Comparison of ENCODE assay signal across 14 cellular contexts in genomic region chr4:38610844-38611550, GRCh38. TPM values are rescaled to one million over a fixed set of nuclear protein-coding genes. Genes with fewer than 3 reads are reported as not detected.
DNase-seq lines count a peak whose midpoint lies in the region; ATAC-seq, FAIRE-seq and TF ChIP-seq lines count a peak whose summit lies in the region.
"Had no signal": no experiment of that assay in that cellular context is flagged by ENCODE, and none has a peak within 500 bp of the region (broad histone marks: within the 10 kb centered on the region; RNA-seq: fewer than 3 reads in every experiment).

No MANE protein-coding gene starts in this region.

- POLR2A ChIA-PET in CD4-positive, alpha-beta T cell (lab: Charles Lee) = interaction anchor here (1.0 kb wide), 1 partner anchor 54 kb away, joined by 3 read pairs; no protein-coding TSS in a partner anchor

- H3K27me3 Mint-ChIP-seq in CD4-positive, alpha-beta T cell = no peaks in the 10 kb centered on the region
- H3K27me3 Mint-ChIP-seq: activated CD4-positive, alpha-beta memory T cell treated with anti-CD3 and anti-CD28 coated beads, Interleukin-2, amount 10 ng/mL, durations not matched to agents 7 days and 5 days had no signal

- H3K36me3 ChIP-seq in hepatocyte (replicated peaks; ENCODE audit: insufficient read depth, low read depth) (no peaks in the 10 kb centered on the region), pancreas (no peaks in the 10 kb centered on the region)
- H3K36me3 ChIP-seq: BE2C had no signal

- peak overlapping the region; percentile 56 for H3K27ac Mint-ChIP-seq in CD4-positive, alpha-beta T cell
- H3K27ac Mint-ChIP-seq: activated CD4-positive, alpha-beta memory T cell treated with anti-CD3 and anti-CD28 coated beads, Interleukin-2, amount 10 ng/mL, durations not matched to agents 7 days and 5 days; activated naive CD4-positive, alpha-beta T cell treated with anti-CD3 and anti-CD28 coated beads, Interleukin-2, amount 10 ng/mL, durations not matched to agents 7 days and 5 days had no signal

- no peaks in the 10 kb centered on the region for H3K27me3 ChIP-seq in CD4-positive, alpha-beta T cell (ENCODE audit: control insufficient read depth, insufficient read depth, low read length)
- H3K27me3 ChIP-seq in hepatocyte (no peaks in the 10 kb centered on the region), pancreas (no peaks in the 10 kb centered on the region)
- H3K27me3 ChIP-seq: BE2C had no signal

- no peak overlapping the region for H3K4me3 ChIP-seq in hepatocyte
- peak overlapping the region in 1 of 4 donors; percentile 28 for H3K4me3 ChIP-seq in pancreas

- H3K9me3 Mint-ChIP-seq in CD4-positive, alpha-beta T cell = no peaks in the 10 kb centered on the region
- H3K9me3 Mint-ChIP-seq: activated CD4-positive, alpha-beta memory T cell treated with anti-CD3 and anti-CD28 coated beads, Interleukin-2, amount 10 ng/mL, durations not matched to agents 7 days and 5 days had no signal

- WGBS in hepatocyte (ENCODE audit: low lambda C conversion rate, missing lambda C conversion rate) = 59% methylated on average over 11 of the region's 11 CpGs
- WGBS in pancreas, 2 donors = 10 to 13% methylated on average over 11 of the region's 11 CpGs

- peaks cover 63% of the 10 kb centered on the region for H3K4me1 Mint-ChIP-seq in CD4-positive, alpha-beta T cell (ENCODE audit: low read depth)

- peak overlapping the region; percentile 4 for H3K4me3 Mint-ChIP-seq in CD4-positive, alpha-beta T cell
- H3K4me3 Mint-ChIP-seq: activated CD4-positive, alpha-beta memory T cell treated with anti-CD3 and anti-CD28 coated beads, Interleukin-2, amount 10 ng/mL, durations not matched to agents 7 days and 5 days; activated naive CD4-positive, alpha-beta T cell treated with anti-CD3 and anti-CD28 coated beads, Interleukin-2, amount 10 ng/mL, durations not matched to agents 7 days and 5 days had no signal

- no peak for TF ChIP-seq CTCF in CD4-positive, alpha-beta T cell (IDR thresholded peaks at IDR 0.05)
- TF ChIP-seq CTCF in hepatocyte (IDR thresholded peaks at IDR 0.05; ENCODE audit: poor library complexity) = no peak
- no peak for TF ChIP-seq CTCF in pancreas (IDR thresholded peaks at IDR 0.05)

- intact Hi-C loops in CD4-positive, alpha-beta T cell (cut with DNase I, micrococcal nuclease) = no loop called here
- intact Hi-C loops in pancreas (cut with DNase I) = no loop called here

- H3K9me3 ChIP-seq in CD4-positive, alpha-beta T cell (ENCODE audit: control insufficient read depth, low read length) = no peaks in the 10 kb centered on the region
- H3K9me3 ChIP-seq in hepatocyte (ENCODE audit: low read depth) (no peaks in the 10 kb centered on the region), pancreas (no peaks in the 10 kb centered on the region)
- H3K9me3 ChIP-seq: BE2C had no signal

- H3K4me1 ChIP-seq in hepatocyte (ENCODE audit: insufficient read depth) (peaks cover 17% of the 10 kb centered on the region), pancreas (peaks cover 0 to 9% (median 0%) of the 10 kb centered on the region in 3 donors)
- H3K4me1 ChIP-seq: BE2C had no signal

- CTCF ChIA-PET in CD4-positive, alpha-beta T cell (lab: Charles Lee) = no interaction called here

- FAIRE-seq in pancreas (lab: Jason Lieb, UNC) = no peak

- no peaks in the 10 kb centered on the region for H3K9me2 ChIP-seq in hepatocyte (replicated peaks; ENCODE audit: insufficient read depth)

- no peak overlapping the region for H3K27ac ChIP-seq in CD4-positive, alpha-beta T cell (ENCODE audit: low read depth, low read length)
- H3K27ac ChIP-seq in hepatocyte (peak overlapping the region; percentile 7), pancreas (peak overlapping the region in 2 of 4 donors; percentile 20 to 67)

- H2AFZ ChIP-seq in hepatocyte = no peak overlapping the region

- H3K79me2 ChIP-seq in hepatocyte = no peaks in the 10 kb centered on the region

- H3K4me2 ChIP-seq in hepatocyte = peak overlapping the region; percentile 53

- no peak for ATAC-seq in CD4-positive, alpha-beta T cell (ENCODE audit: poor library complexity)
- peak; percentile 73 to 88 (median 82) for ATAC-seq in pancreas
- ATAC-seq in HG03159 (IDR thresholded peaks at IDR 0.05; ENCODE audit: unreplicated experiment) = no peak

- no peak for DNase-seq in CD4-positive, alpha-beta T cell
- DNase-seq in NCI-H774 (lab: John Stamatoyannopoulos, UW) (peak; percentile 21), hepatocyte (ENCODE audit: low spot score) (no peak), pancreas (peak in 3 of 6 donors; percentile 19 to 36 (median 36)), mesenteric fat pad (ENCODE audit: low spot score) (no peak), NCI-H1417 treated with DMSO at 0.1 percent for 48 hours (lab: John Stamatoyannopoulos, UW) (no peak)
- DNase-seq in activated CD4-positive, alpha-beta T cell treated with anti-CD3 and anti-CD28 coated beads for 4 hours = no peak
- DNase-seq: activated CD4-positive, alpha-beta memory T cell treated with anti-CD3 and anti-CD28 coated beads, Interleukin-2, amount 10 ng/mL, durations not matched to agents 7 days and 5 days; activated naive CD4-positive, alpha-beta T cell treated with anti-CD3 and anti-CD28 coated beads, Interleukin-2, amount 10 ng/mL, durations not matched to agents 7 days and 5 days; BE2C; foreskin fibroblast; NK-92 treated with Interleukin-12 subunit alpha and Interleukin-12 subunit beta, amount 100 ng/mL, for 24 hours; SW 1271 had no signal

- H3K36me3 Mint-ChIP-seq in CD4-positive, alpha-beta T cell (ENCODE audit: low read depth) = no peaks in the 10 kb centered on the region
- H3K36me3 Mint-ChIP-seq: activated naive CD4-positive, alpha-beta T cell treated with anti-CD3 and anti-CD28 coated beads, Interleukin-2, amount 10 ng/mL, durations not matched to agents 7 days and 5 days had no signal

- no peaks in the 10 kb centered on the region for H4K20me1 ChIP-seq in hepatocyte (ENCODE audit: insufficient read depth, poor library complexity, severe bottlenecking)

RNA-seq across cellular contexts. Expression of gene KLF3, which starts 53.0 kb away (rescaled TPM):
- total RNA-seq in CD4-positive, alpha-beta T cell = 100 to 1,000 TPM; 203 to 204 TPM
- total RNA-seq in hepatocyte = 77.3 and 81.1 TPM in 2 replicates
- 68.4 and 74.2 TPM in 2 replicates for polyA plus RNA-seq in hepatocyte
- 10 to 100 TPM; 19.8 to 33.4 (median 28.6) TPM for total RNA-seq in pancreas
- 10 to 100 TPM in 1 of 2 donors, 1 to 10 TPM in 1; 8.7 to 11.2 TPM for polyA plus RNA-seq in pancreas
- 41.9 TPM for total RNA-seq in mesenteric fat pad

Comparison
In these comparisons a context has a peak if more than half of its experiments do, and no peak if none do; other contexts are left out.
1. ATAC-seq: peak in pancreas (4 of 4); none in CD4-positive, alpha-beta T cell (single experiment) and HG03159 (single experiment).